ENCODE assay signal across 18 cellular contexts in the genomic region with DNA sequence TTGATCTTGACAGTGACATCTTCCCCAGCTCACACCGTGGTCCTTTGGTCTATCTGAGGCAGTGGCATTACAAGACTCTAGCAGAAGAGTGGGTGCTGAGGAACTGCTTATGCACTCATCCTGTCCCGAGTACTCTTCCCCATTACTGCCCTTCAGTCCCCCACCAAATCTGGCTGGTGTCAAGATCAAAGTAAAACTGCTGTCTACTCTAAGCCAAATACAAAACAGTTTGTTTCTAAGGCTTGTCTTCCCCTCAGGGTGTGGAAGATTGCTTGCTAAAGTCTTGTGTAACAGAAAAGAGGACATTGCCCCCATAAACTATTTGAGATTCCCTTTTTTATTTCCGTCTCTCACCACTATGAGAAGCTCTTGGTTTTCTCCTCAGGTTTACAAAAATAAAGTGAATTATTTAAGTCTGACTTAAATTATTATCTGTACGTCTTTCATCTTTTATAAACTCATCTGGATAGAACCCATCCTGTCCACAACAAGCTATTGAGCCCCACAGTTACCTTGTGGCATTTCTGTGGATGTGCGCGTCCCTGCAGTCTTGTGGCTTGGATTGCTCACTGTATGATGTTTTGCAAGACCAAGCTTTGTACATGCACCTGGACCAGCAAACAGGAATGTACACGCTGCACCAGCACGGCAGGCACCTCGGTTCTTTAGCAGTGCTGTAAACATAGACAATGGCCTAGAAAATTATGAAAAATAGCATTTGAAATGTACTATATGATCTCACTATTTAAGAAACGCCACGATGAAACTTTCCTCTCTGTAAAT.
DNase-seq lines count a peak whose midpoint lies in the region; ATAC-seq and TF ChIP-seq lines count a peak whose summit lies in the region.
"Had no signal": no experiment of that assay in that cellular context is flagged by ENCODE, and none has a peak within 500 bp of the region (broad histone marks: within the 10 kb centered on the region; RNA-seq: fewer than 3 reads in every experiment).

No MANE protein-coding gene starts in this region.

- no peak overlapping the region for H4K8ac ChIP-seq in IMR-90 (ENCODE audit: low read depth in 2 of 2, low read length in 2 of 2)

- ATAC-seq in IMR-90 (ENCODE audit: low read depth) = no peak
- ATAC-seq in left lobe of liver = peak; percentile 68
- ATAC-seq: Panc1; stimulated activated effector memory CD8-positive, alpha-beta T cell treated with anti-CD3 and anti-CD28 coated beads, Interleukin-12 subunit alpha, Interleukin-12 subunit beta, amount 100 ng/mL, for 72 hours had no signal

- POLR2A ChIA-PET in IMR-90 (lab: Charles Lee; ENCODE audit: unreplicated experiment) = interaction anchor here (0.6 kb wide), 1 partner anchor 445 kb away, joined by 13 read pairs; no protein-coding TSS in a partner anchor

- no peak overlapping the region for H2BK15ac ChIP-seq in IMR-90 (ENCODE audit: low read depth, low read length)

- dilution Hi-C loops in IMR-90 (cut with HindIII; ENCODE audit: low sequenced_read_pairs, unreplicated experiment) = no loop called here

- in situ Hi-C loops in IMR-90 (cut with MboI; ENCODE audit: low sequenced_read_pairs) = no loop called here
- in situ Hi-C loops in transverse colon (cut with MboI; ENCODE audit: low pct_ligation_motif_present in 1 of 4, low pct_unique_long_range_greater_than_20kb in 1 of 4, low sequenced_read_pairs in 3 of 4) = loop anchor here in 2 of 4 donors (5.0 to 25.0 kb wide), 2 partner anchors 116 to 476 kb away; a partner anchor contains a TSS

- intact Hi-C loops in IMR-90 (cut with micrococcal nuclease) = no loop called here
- intact Hi-C loops in transverse colon (cut with DNase I; ENCODE audit: low total_unique reads) = no loop called here
- intact Hi-C loops in uterus (cut with DNase I; ENCODE audit: low total_unique reads) = no loop called here

- H3K79me1 ChIP-seq in IMR-90 (ENCODE audit: low read depth in 1 of 2, low read length in 2 of 2) = peaks cover 0 to 3% of the 10 kb centered on the region in 2 experiments; a peak in 1 of 4 replicates

- H2BK20ac ChIP-seq in IMR-90 (ENCODE audit: low read depth, low read length) = no peak overlapping the region

- H3K27me3 ChIP-seq in IMR-90 (ENCODE audit: control insufficient read depth, insufficient read depth, low read length) (no peaks in the 10 kb centered on the region), transverse colon (no peaks in the 10 kb centered on the region), uterus (no peaks in the 10 kb centered on the region), MM.1S (replicated peaks; ENCODE audit: insufficient read depth, low read length) (no peaks in the 10 kb centered on the region)

- H3K18ac ChIP-seq in IMR-90 (ENCODE audit: low read depth, low read length) = no peak overlapping the region

- CTCF ChIA-PET in IMR-90 (lab: Yijun Ruan, JAX) = interaction anchor here (0.9 to 1.2 kb wide), 3 partner anchors 8 to 118 kb away, joined by 3 to 4 read pairs (median 3); no protein-coding TSS in a partner anchor

- no TSS peak for BruUV-seq in IMR-90 (replicated peaks; lab: Mats Ljungman, UMichigan)

- H3K9ac ChIP-seq in IMR-90 (ENCODE audit: low read depth, low read length) (no peak overlapping the region), MM.1S (ENCODE audit: low read length) (no peak overlapping the region)
- H3K9ac ChIP-seq: SK-N-SH had no signal

- H3K56ac ChIP-seq in IMR-90 (ENCODE audit: extremely low read depth, insufficient read depth, low read length) = no peak overlapping the region

- no peak for TF ChIP-seq CTCF in IMR-90 (conservative IDR thresholded peaks at IDR 0.05; ENCODE audit: low read depth, low read length)
- TF ChIP-seq CTCF in transverse colon (IDR thresholded peaks at IDR 0.05) = no peak
- TF ChIP-seq CTCF in uterus (IDR thresholded peaks at IDR 0.05) = no peak
- TF ChIP-seq CTCF in MM.1S (IDR thresholded peaks at IDR 0.05; ENCODE audit: low read length) = no peak

- no peaks in the 10 kb centered on the region for H3K36me3 ChIP-seq in IMR-90 (ENCODE audit: control insufficient read depth, insufficient read depth, low read length)
- H3K36me3 ChIP-seq in transverse colon = no peaks in the 10 kb centered on the region
- H3K36me3 ChIP-seq in uterus = no peaks in the 10 kb centered on the region
- H3K36me3 ChIP-seq in MM.1S (replicated peaks; ENCODE audit: insufficient read depth, low read length) = no peaks in the 10 kb centered on the region

- 0 out of 2 replicates have a peak overlapping the region, but pooled peaks have one; percentile 20 for H3K14ac ChIP-seq in IMR-90 (replicated peaks; ENCODE audit: low read depth, low read length)

- H3K23ac ChIP-seq in IMR-90 (ENCODE audit: low read depth, low read length) = no peak overlapping the region

- H3K27ac ChIP-seq in IMR-90 (ENCODE audit: insufficient read depth, low read length) (no peak overlapping the region), transverse colon (peak overlapping the region in 3 of 4 donors; percentile 14 to 37 (median 23)), uterus (no peak overlapping the region), MM.1S (ENCODE audit: low read length) (no peak overlapping the region)

- H2AFZ ChIP-seq in IMR-90 (replicated peaks; ENCODE audit: low read length, poor library complexity) (no peak overlapping the region), MM.1S (ENCODE audit: low read length) (no peak overlapping the region)

- TF ChIP-seq RAD21 in IMR-90 (IDR thresholded peaks at IDR 0.05; ENCODE audit: low read length) = no peak

- H3K9me3 ChIP-seq in IMR-90 (ENCODE audit: control insufficient read depth, insufficient read depth, low read length) (no peaks in the 10 kb centered on the region), transverse colon (no peaks in the 10 kb centered on the region), uterus (no peaks in the 10 kb centered on the region), MM.1S (replicated peaks; ENCODE audit: insufficient read depth, low read length) (no peaks in the 10 kb centered on the region)
- H3K9me3 ChIP-seq: SK-N-SH had no signal

- no peak overlapping the region for H2BK120ac ChIP-seq in IMR-90 (ENCODE audit: low read depth, low read length)

- no peak overlapping the region for H3K4ac ChIP-seq in IMR-90 (ENCODE audit: low read depth, low read length)

- TF ChIP-seq EP300 in transverse colon (IDR thresholded peaks at IDR 0.05; ENCODE audit: low read depth) = no peak

- TF ChIP-seq POLR2A in IMR-90 (IDR thresholded peaks at IDR 0.05; ENCODE audit: low read depth, low read length) = no peak
- no peak for TF ChIP-seq POLR2A in transverse colon (IDR thresholded peaks at IDR 0.05)
- TF ChIP-seq POLR2A in uterus (IDR thresholded peaks at IDR 0.05) = no peak

- no peaks in the 10 kb centered on the region for H3K9me2 ChIP-seq in MM.1S (replicated peaks; ENCODE audit: insufficient read depth, low read length)
- H3K9me2 ChIP-seq: SK-N-SH had no signal

- H3F3A ChIP-seq in MM.1S (ENCODE audit: insufficient read depth, low read length) = no peaks in the 10 kb centered on the region

- no peak overlapping the region for H3K4me3 ChIP-seq in IMR-90 (ENCODE audit: insufficient read depth, low read depth, low read length)
- no peak overlapping the region for H3K4me3 ChIP-seq in transverse colon
- no peak overlapping the region for H3K4me3 ChIP-seq in uterus
- no peak overlapping the region for H3K4me3 ChIP-seq in MM.1S (ENCODE audit: low read length)

- 100% methylated on average over 1 of the region's 11 CpGs; no CpG with 5 or more reads in 1 of the 2 experiments for WGBS in IMR-90 (ENCODE audit: extremely low coverage in 2 of 2, insufficient read length in 1 of 2), 2 experiments
- WGBS in transverse colon (ENCODE audit: low coverage in 1 of 2), 2 donors = 49 to 77% methylated on average over 5 to 11 of the region's 11 CpGs

- H3K4me2 ChIP-seq in IMR-90 (ENCODE audit: low read depth, low read length) (no peak overlapping the region), MM.1S (ENCODE audit: low read depth, low read length) (no peak overlapping the region)
- H3K4me2 ChIP-seq: SK-N-SH had no signal

- no peak overlapping the region for H2BK5ac ChIP-seq in IMR-90 (ENCODE audit: low read depth, low read length, poor library complexity, severe bottlenecking)

- no peak overlapping the region for H2AK5ac ChIP-seq in IMR-90 (ENCODE audit: low read depth, low read length)

- DNase-seq in IMR-90 (no peak), SIG-M5 (lab: John Stamatoyannopoulos, UW) (peak; percentile 17), left lobe of liver (ENCODE audit: low spot score) (no peak), transverse colon (no peak), uterus (no peak), MM.1S (no peak), germinal center (ENCODE audit: low spot score) (no peak)
- DNase-seq: activated CD4-positive, alpha-beta T cell treated with anti-CD3 and anti-CD28 coated beads for 48 hours; activated gamma-delta T cell treated with Interleukin-2 at 50 U/mL for 16 hours; amygdala; hippocampal formation; islet precursor cell; NCI-H1436 treated with DMSO at 0.1 percent for 48 hours; NCI-H748 treated with DMSO at 0.1 percent for 48 hours; SK-N-SH; stimulated activated CD4-positive, alpha-beta T cell treated with anti-CD3 and anti-CD28 coated beads, Interleukin-12 subunit alpha, Interleukin-12 subunit beta, amount 100 ng/mL, for 4 hours had no signal

- no peaks in the 10 kb centered on the region; the same call in none of the 2 replicates for H4K20me1 ChIP-seq in IMR-90 (ENCODE audit: insufficient read depth, low read length)
- H4K20me1 ChIP-seq in MM.1S (ENCODE audit: insufficient read depth, low read length) = no peaks in the 10 kb centered on the region

- 0 out of 2 replicates have a peak, but pooled peaks cover 2% of the 10 kb centered on the region for H3K9me1 ChIP-seq in IMR-90 (ENCODE audit: insufficient read depth, low read length)

- H3K79me2 ChIP-seq in MM.1S (ENCODE audit: low read length) = no peaks in the 10 kb centered on the region

- H4K91ac ChIP-seq in IMR-90 (ENCODE audit: insufficient read depth, low read depth, low read length) = no peak overlapping the region

- no peak overlapping the region for H4K5ac ChIP-seq in IMR-90 (ENCODE audit: low read depth, low read length)

- peaks cover 6% of the 10 kb centered on the region for H3K4me1 ChIP-seq in IMR-90 (ENCODE audit: control insufficient read depth, insufficient read depth, low read length)
- peaks cover 11 to 31% (median 17%) of the 10 kb centered on the region in 4 donors for H3K4me1 ChIP-seq in transverse colon
- peaks cover 1 to 8% of the 10 kb centered on the region in 2 donors for H3K4me1 ChIP-seq in uterus
- no peaks in the 10 kb centered on the region for H3K4me1 ChIP-seq in MM.1S (ENCODE audit: low read length)

- no peak overlapping the region for H2AK9ac ChIP-seq in IMR-90 (replicated peaks; ENCODE audit: low read depth, low read length, poor library complexity)

TF ChIP-seq in IMR-90, 13 proteins besides CTCF, POLR2A, EP300 and RAD21 (continues in another document):
- TF ChIP-seq SMC3 (IDR thresholded peaks at IDR 0.05; ENCODE audit: low read depth, low read length) (no peak), CEBPB (IDR thresholded peaks at IDR 0.05; ENCODE audit: low read depth, low read length) (no peak), CHD1 (IDR thresholded peaks at IDR 0.05; ENCODE audit: low read depth, low read length) (no peak), BHLHE40 (IDR thresholded peaks at IDR 0.05; ENCODE audit: low read depth, low read length) (no peak)

Comparison
In these comparisons a context has a peak if more than half of its experiments do, and no peak if none do; other contexts are left out.
1. H3K27ac ChIP-seq: peak in transverse colon (3 of 4); none in IMR-90 (single experiment), uterus (0 of 2) and MM.1S (single experiment).